In genomic region chr2:204019572-204020501, GRCh38 we compare ENCODE assay signal across 8 cellular contexts.
A peak's percentile ranks its signal among the peaks of the same experiment; 100 is the strongest.
DNase-seq lines count a peak whose midpoint lies in the region; ATAC-seq lines count a peak whose summit lies in the region.

No MANE protein-coding gene starts in this region.

- intact Hi-C loops in activated T-helper 2 cell treated with anti-CD3 and anti-CD28 coated beads, Interferon-gamma antibody, Interleukin-2, Interleukin-4, amounts not matched to agents 10 μg/mL and 5 μg/mL and 100 μg/mL, durations not matched to agents 14 hours and 24 hours and 36 hours (cut with micrococcal nuclease): loop anchor here (1.0 to 5.0 kb wide), 9 partner anchors 22 to 133 kb away; no protein-coding TSS in a partner anchor

- H3K4me1 Mint-ChIP-seq in activated T-helper 2 cell treated with anti-CD3 and anti-CD28 coated beads, Interferon-gamma antibody, Interleukin-2, Interleukin-4, amounts not matched to agents 10 μg/mL and 5 μg/mL and 100 μg/mL, durations not matched to agents 14 hours and 24 hours and 36 hours (ENCODE audit: low read depth): peaks cover 49% of the 10 kb centered on the region

- peaks cover 24% of the 10 kb centered on the region for H3K9me3 Mint-ChIP-seq in activated T-helper 2 cell treated with anti-CD3 and anti-CD28 coated beads, Interferon-gamma antibody, Interleukin-2, Interleukin-4, amounts not matched to agents 10 μg/mL and 5 μg/mL and 100 μg/mL, durations not matched to agents 14 hours and 24 hours and 36 hours

- peak; percentile 63 for ATAC-seq in GM19324 (IDR thresholded peaks at IDR 0.05; ENCODE audit: low FRiP score, unreplicated experiment)
- ATAC-seq in HG03342 (IDR thresholded peaks at IDR 0.05; ENCODE audit: unreplicated experiment): peak; percentile 50

- peak overlapping the region; percentile 26 for H3K4me3 Mint-ChIP-seq in activated T-helper 2 cell treated with anti-CD3 and anti-CD28 coated beads, Interferon-gamma antibody, Interleukin-2, Interleukin-4, amounts not matched to agents 10 μg/mL and 5 μg/mL and 100 μg/mL, durations not matched to agents 14 hours and 24 hours and 36 hours (ENCODE audit: low read depth)

- H3K27me3 Mint-ChIP-seq in activated T-helper 2 cell treated with anti-CD3 and anti-CD28 coated beads, Interferon-gamma antibody, Interleukin-2, Interleukin-4, amounts not matched to agents 10 μg/mL and 5 μg/mL and 100 μg/mL, durations not matched to agents 14 hours and 24 hours and 36 hours (ENCODE audit: low read depth): no peaks in the 10 kb centered on the region

- H3K36me3 Mint-ChIP-seq in activated T-helper 2 cell treated with anti-CD3 and anti-CD28 coated beads, Interferon-gamma antibody, Interleukin-2, Interleukin-4, amounts not matched to agents 10 μg/mL and 5 μg/mL and 100 μg/mL, durations not matched to agents 14 hours and 24 hours and 36 hours (ENCODE audit: low read depth): peaks cover 11% of the 10 kb centered on the region

- peak; percentile 24 for DNase-seq in activated T-helper 2 cell treated with anti-CD3 and anti-CD28 coated beads, Interferon-gamma antibody, Interleukin-2, Interleukin-4, amounts not matched to agents 10 μg/mL and 5 μg/mL and 100 μg/mL, durations not matched to agents 14 hours and 24 hours and 36 hours (ENCODE audit: low spot score)
- peak; percentile 33 for DNase-seq in stimulated activated CD4-positive, alpha-beta T cell treated with anti-CD3 and anti-CD28 coated beads, Interleukin-2, amount 100 ng/mL, for 4 hours (ENCODE audit: low read depth)
- DNase-seq in NCI-H510A (lab: John Stamatoyannopoulos, UW): no peak
- no peak for DNase-seq in MV-4-11 (lab: John Stamatoyannopoulos, UW)
- DNase-seq in NCI-H2196 (lab: John Stamatoyannopoulos, UW; ENCODE audit: unreplicated experiment): no peak
- no peak for DNase-seq in inferior parietal cortex (ENCODE audit: extremely low spot score)

- H3K27ac Mint-ChIP-seq in activated T-helper 2 cell treated with anti-CD3 and anti-CD28 coated beads, Interferon-gamma antibody, Interleukin-2, Interleukin-4, amounts not matched to agents 10 μg/mL and 5 μg/mL and 100 μg/mL, durations not matched to agents 14 hours and 24 hours and 36 hours: peak overlapping the region; percentile 78

Comparison
In these comparisons a context has a peak if more than half of its experiments do, and no peak if none do; other contexts are left out.
1. DNase-seq: peak in activated T-helper 2 cell treated with anti-CD3 and anti-CD28 coated beads, Interferon-gamma antibody, Interleukin-2, Interleukin-4, amounts not matched to agents 10 μg/mL and 5 μg/mL and 100 μg/mL, durations not matched to agents 14 hours and 24 hours and 36 hours (single experiment) and stimulated activated CD4-positive, alpha-beta T cell treated with anti-CD3 and anti-CD28 coated beads, Interleukin-2, amount 100 ng/mL, for 4 hours (single experiment); none in NCI-H510A (single experiment), MV-4-11 (single experiment), NCI-H2196 (single experiment) and inferior parietal cortex (single experiment).